Comparison of ENCODE assay signal across 15 cellular contexts in the genomic region with DNA sequence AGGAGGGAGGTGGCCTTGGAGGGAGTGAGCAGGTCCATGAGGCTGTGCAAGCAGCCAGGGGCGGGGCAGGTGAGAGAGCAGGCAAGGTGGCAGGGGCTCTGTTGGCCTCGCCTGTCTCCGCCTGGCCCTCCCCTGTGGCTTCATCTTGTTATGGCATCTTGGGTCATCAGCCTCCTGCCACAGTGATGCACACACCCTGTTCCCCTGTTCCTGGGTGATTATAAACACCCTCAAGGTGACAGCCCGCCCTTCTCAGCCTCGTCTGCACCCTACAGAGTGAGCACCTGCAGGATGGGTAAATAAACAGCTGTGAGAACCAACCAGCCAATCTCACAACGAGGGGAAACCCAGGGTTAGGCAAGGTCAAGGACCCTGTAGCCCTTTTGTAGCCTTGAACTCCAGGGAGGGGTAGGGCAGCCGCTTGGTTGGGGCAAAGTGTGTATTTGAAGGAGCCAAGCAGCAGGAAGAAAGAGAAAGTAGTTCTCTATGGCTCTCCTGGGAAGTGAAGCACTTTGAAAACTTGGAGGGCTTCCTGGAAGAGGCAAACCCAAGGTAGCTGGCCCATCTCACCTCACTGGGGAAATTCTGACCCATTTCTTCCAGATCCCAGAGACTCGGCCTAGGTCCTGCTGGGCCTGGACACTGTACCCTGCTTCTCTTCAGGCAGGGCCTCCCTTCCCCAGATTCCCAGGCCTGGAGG.
DNase-seq lines count a peak whose midpoint lies in the region; ATAC-seq, FAIRE-seq and TF ChIP-seq lines count a peak whose summit lies in the region.
"Had no signal": no experiment of that assay in that cellular context is flagged by ENCODE, and none has a peak within 500 bp of the region (broad histone marks: within the 10 kb centered on the region; RNA-seq: fewer than 3 reads in every experiment).

No MANE protein-coding gene starts in this region.

- H3K9me3 ChIP-seq in H1 (ENCODE audit: insufficient read depth in 2 of 2, low read depth in 1 of 2, low read length in 1 of 2) = no peaks in the 10 kb centered on the region
- H3K9me3 ChIP-seq in testis = no peaks in the 10 kb centered on the region

- H3K27ac ChIP-seq in H1 (ENCODE audit: low read depth, low read length) (no peak overlapping the region), testis (no peak overlapping the region)
- H3K27ac ChIP-seq: cardiac muscle cell, HL-60, RWPE1 had no signal

- H4K5ac ChIP-seq in H1 (ENCODE audit: insufficient read length, low read depth, low read length) = no peak overlapping the region

- H2BK12ac ChIP-seq in H1 (ENCODE audit: low read depth, low read length) = no peak overlapping the region

- 69% methylated on average over 6 of the region's 8 CpGs; no CpG with 5 or more reads in 1 of the 2 experiments for WGBS in H1 (ENCODE audit: extremely low coverage in 1 of 2, insufficient coverage in 1 of 2, insufficient read length in 1 of 2, insufficient replicate concordance in 2 of 2, low coverage in 1 of 2, low lambda C conversion rate in 2 of 2, missing lambda C conversion rate in 1 of 2), 2 experiments
- WGBS in testis, 2 donors = 77 to 87% methylated on average over 8 of the region's 8 CpGs

- DNase-seq in DMS53 treated with DMSO at 0.1 percent for 48 hours (lab: John Stamatoyannopoulos, UW; ENCODE audit: unreplicated experiment) (peak; percentile 60), NCI-H510A (lab: John Stamatoyannopoulos, UW) (peak; percentile 94), H1 (ENCODE audit: low read depth in 1 of 2, low spot score in 2 of 2) (no peak), natural killer cell (peak; percentile 34), testis (no peak), foreskin melanocyte (no peak), HT-29 (ENCODE audit: low spot score) (no peak)
- DNase-seq: activated CD4-positive, CD25-positive, alpha-beta regulatory T cell; activated T-cell treated with anti-CD3 and anti-CD28 coated beads, Interleukin-2, amount 50 U/mL, for 72 hours had no signal

- H3K4me2 ChIP-seq in H1 (ENCODE audit: insufficient read depth in 1 of 2, low read depth in 2 of 2, low read length in 2 of 2) = no peak overlapping the region

- H3K36me3 Mint-ChIP-seq in natural killer cell = no peaks in the 10 kb centered on the region
- H3K36me3 Mint-ChIP-seq: CD14-positive monocyte, type B pancreatic cell had no signal

- H3K4me1 ChIP-seq in H1 (replicated peaks in 1 of 4; ENCODE audit: control insufficient read depth in 3 of 4, insufficient read depth in 4 of 4, low read length in 3 of 4) = 0 out of 7 replicates have a peak, but pooled peaks cover 0 to 2% (median 0%) of the 10 kb centered on the region in 4 experiments
- H3K4me1 ChIP-seq in testis = peaks cover 9% of the 10 kb centered on the region

- H4K20me1 ChIP-seq in H1 (replicated peaks in 1 of 2; ENCODE audit: control insufficient read depth in 1 of 2, insufficient read depth in 2 of 2, low read length in 2 of 2) = no peaks in the 10 kb centered on the region

- TF ChIP-seq RAD21 in H1 (IDR thresholded peaks at IDR 0.05 in 1 of 2, conservative IDR thresholded peaks at IDR 0.05 in 1 of 2; ENCODE audit: low read depth in 2 of 2, low read length in 2 of 2) = no peak

- TF ChIP-seq EP300 in H1 (IDR thresholded peaks at IDR 0.05; ENCODE audit: borderline replicate concordance in 1 of 2, low read depth in 2 of 2, low read length in 2 of 2) = no peak

- peak overlapping the region; percentile 64 to 87 for H3K27ac Mint-ChIP-seq in natural killer cell
- H3K27ac Mint-ChIP-seq: activated T-cell treated with anti-CD3 and anti-CD28 coated beads, Interleukin-2, amount 50 U/mL, for 72 hours; type B pancreatic cell had no signal

- peak overlapping the region; percentile 82; the same call in 1 of the 2 replicates for H2AK5ac ChIP-seq in H1 (ENCODE audit: low read depth, low read length)

- no peak overlapping the region for H4K8ac ChIP-seq in H1 (ENCODE audit: extremely low read depth, insufficient read depth, low read length)

- CTCF ChIA-PET in H1 (lab: Charles Lee; ENCODE audit: partially characterized antibody) = interaction anchor here (0.6 to 9.2 kb wide), 4 partner anchors 11 to 291 kb away, joined by 3 to 94 read pairs (median 6); no protein-coding TSS in a partner anchor

- no peaks in the 10 kb centered on the region for H3K27me3 ChIP-seq in H1 (replicated peaks in 1 of 4; ENCODE audit: control insufficient read depth in 3 of 4, extremely low read depth in 1 of 4, insufficient read depth in 3 of 4, low read length in 3 of 4)
- no peaks in the 10 kb centered on the region for H3K27me3 ChIP-seq in testis
- H3K27me3 ChIP-seq: cardiac muscle cell had no signal

- peak overlapping the region; percentile 48; the same call in 1 of the 2 replicates for H3K18ac ChIP-seq in H1 (ENCODE audit: extremely low read depth, low read length)

- H2AFZ ChIP-seq in H1 (ENCODE audit: low read length) = no peak overlapping the region

- H3K36me3 ChIP-seq in H1 (ENCODE audit: control insufficient read depth in 2 of 4, insufficient read depth in 4 of 4, low read length in 3 of 4) (no peaks in the 10 kb centered on the region), testis (ENCODE audit: low read depth, missing control alignments) (no peaks in the 10 kb centered on the region)
- H3K36me3 ChIP-seq: cardiac muscle cell had no signal

- no peak overlapping the region for H3K14ac ChIP-seq in H1 (ENCODE audit: insufficient read length)

- H2BK20ac ChIP-seq in H1 (ENCODE audit: low read length) = no peak overlapping the region; the same call in 1 of the 2 replicates

- POLR2A ChIA-PET in H1 (lab: Charles Lee; ENCODE audit: partially characterized antibody) = interaction anchor here (1.0 to 1.1 kb wide), 2 partner anchors 92 to 133 kb away, joined by 3 read pairs; a partner anchor contains a TSS

- TF ChIP-seq POLR2A in H1 (IDR thresholded peaks at IDR 0.05; ENCODE audit: control extremely low read depth in 1 of 2, low read depth in 2 of 2, low read length in 2 of 2) (no peak), testis (IDR thresholded peaks at IDR 0.05) (no peak)

- H3K79me2 ChIP-seq in H1 (ENCODE audit: control insufficient read depth in 1 of 2, insufficient read depth in 2 of 2, low read length in 2 of 2) = no peaks in the 10 kb centered on the region

- no peak overlapping the region for H3K56ac ChIP-seq in H1 (replicated peaks; ENCODE audit: insufficient read length, low read depth, low read length)

- 0 out of 2 replicates have a peak overlapping the region, but pooled peaks have one; percentile 29 for H2BK15ac ChIP-seq in H1 (ENCODE audit: low read length)

- H3K4me1 Mint-ChIP-seq in natural killer cell = peaks cover 12 to 17% of the 10 kb centered on the region in 2 donors
- H3K4me1 Mint-ChIP-seq: CD14-positive monocyte had no signal

- peaks cover 0 to 5% of the 10 kb centered on the region in 2 donors for H3K9me3 Mint-ChIP-seq in natural killer cell

- intact Hi-C loops in natural killer cell (cut with micrococcal nuclease) (no loop called here), testis (cut with DNase I; ENCODE audit: low total_unique reads) (no loop called here)

- H3K9ac ChIP-seq in H1 (replicated peaks in 1 of 4; ENCODE audit: extremely low read depth in 1 of 4, low read depth in 3 of 4, low read length in 3 of 4) = no peak overlapping the region

- H3K23me2 ChIP-seq in H1 (ENCODE audit: low read depth, low read length) = no peaks in the 10 kb centered on the region

- H3K4me3 ChIP-seq in H1 (ENCODE audit: extremely low read depth in 1 of 4, insufficient read depth in 2 of 4, low read depth in 3 of 4, low read length in 4 of 4) (no peak overlapping the region), testis (no peak overlapping the region)
- H3K4me3 ChIP-seq: cardiac muscle cell had no signal

- no peak overlapping the region for H2BK5ac ChIP-seq in H1 (ENCODE audit: low read depth, low read length)

- FAIRE-seq in H1 (lab: Jason Lieb, UNC) = no peak

- peak overlapping the region; percentile 9 for H3K4me3 Mint-ChIP-seq in natural killer cell
- H3K4me3 Mint-ChIP-seq: activated T-cell treated with anti-CD3 and anti-CD28 coated beads, Interleukin-2, amount 50 U/mL, for 72 hours; CD14-positive monocyte; type B pancreatic cell had no signal

- ATAC-seq in natural killer cell (peak; percentile 79 to 93 (median 91)), HG03469 (IDR thresholded peaks at IDR 0.05; ENCODE audit: unreplicated experiment) (no peak)
- ATAC-seq: activated T-cell treated with anti-CD3 and anti-CD28 coated beads, Interleukin-2, amount 50 U/mL, for 72 hours had no signal

- no peak for TF ChIP-seq CTCF in H1 (IDR thresholded peaks at IDR 0.05; ENCODE audit: control extremely low read depth in 1 of 3, insufficient read depth in 1 of 3, low read depth in 1 of 3, low read length in 3 of 3)
- no peak for TF ChIP-seq CTCF in natural killer cell (IDR thresholded peaks at IDR 0.05)
- TF ChIP-seq CTCF in testis (IDR thresholded peaks at IDR 0.05) = no peak

- no peak overlapping the region for H2BK120ac ChIP-seq in H1 (replicated peaks; ENCODE audit: low read depth, low read length)

- H4K91ac ChIP-seq in H1 (replicated peaks; ENCODE audit: insufficient read length, low read length) = no peak overlapping the region

- H3K27me3 Mint-ChIP-seq in natural killer cell (ENCODE audit: low read depth in 2 of 2) = peaks cover 0 to 5% of the 10 kb centered on the region in 2 donors

- no peak overlapping the region for H3K23ac ChIP-seq in H1 (ENCODE audit: insufficient read length)

- no peak overlapping the region for H3K4ac ChIP-seq in H1 (replicated peaks; ENCODE audit: insufficient read length, low read depth, low read length)

- H3K79me1 ChIP-seq in H1 (ENCODE audit: low read depth, low read length) = no peaks in the 10 kb centered on the region

TF ChIP-seq in H1, 55 proteins besides CTCF, POLR2A, EP300 and RAD21:
- TF ChIP-seq NRF1 (IDR thresholded peaks at IDR 0.05; ENCODE audit: low read depth, low read length) = no peak
- TF ChIP-seq, protein P1, sequence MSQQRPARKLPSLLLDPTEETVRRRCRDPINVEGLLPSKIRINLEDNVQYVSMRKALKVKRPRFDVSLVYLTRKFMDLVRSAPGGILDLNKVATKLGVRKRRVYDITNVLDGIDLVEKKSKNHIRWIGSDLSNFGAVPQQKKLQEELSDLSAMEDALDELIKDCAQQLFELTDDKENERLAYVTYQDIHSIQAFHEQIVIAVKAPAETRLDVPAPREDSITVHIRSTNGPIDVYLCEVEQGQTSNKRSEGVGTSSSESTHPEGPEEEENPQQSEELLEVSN (IDR thresholded peaks at IDR 0.05) = 0 out of 2 replicates have a peak, but pooled peaks have one; percentile 9
TF ChIP-seq in H1: peak in this region for 1.

Comparison
In these comparisons a context has a peak if more than half of its experiments do, and no peak if none do; other contexts are left out.
1. DNase-seq: peak in DMS53 treated with DMSO at 0.1 percent for 48 hours (single experiment), NCI-H510A (single experiment) and natural killer cell (single experiment); none in H1 (0 of 2), testis (single experiment), foreskin melanocyte (single experiment) and HT-29 (single experiment).